26 cellular contexts compared by ENCODE assay signal in the genomic region with DNA sequence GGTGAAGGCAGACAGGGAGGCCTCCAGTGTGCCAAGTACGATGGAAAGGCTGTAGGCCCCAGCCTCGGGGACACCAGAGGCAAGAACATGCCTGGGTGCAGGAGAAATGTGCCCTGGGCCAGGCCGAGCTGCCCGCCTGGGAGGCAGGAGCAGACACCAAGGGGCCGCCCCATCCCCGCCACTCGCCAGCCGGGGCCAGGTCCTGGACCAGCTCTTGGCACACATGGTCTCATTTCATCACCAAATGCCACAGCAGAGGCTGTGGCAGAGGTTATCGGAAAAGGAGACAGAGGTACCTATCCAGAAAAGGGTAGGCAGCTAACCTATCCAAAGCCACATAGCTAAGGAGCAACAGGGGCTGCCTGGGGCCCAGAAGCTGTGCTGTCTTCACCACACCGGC.
"Had no signal": no experiment of that assay in that cellular context is flagged by ENCODE, and none has a peak within 500 bp of the region (broad histone marks: within the 10 kb centered on the region; RNA-seq: fewer than 3 reads in every experiment).

No MANE protein-coding gene starts in this region.

- H3K4me3 Mint-ChIP-seq: activated CD8-positive, alpha-beta T cell treated with anti-CD3 and anti-CD28 coated beads for 36 hours; activated naive CD4-positive, alpha-beta T cell treated with anti-CD3 and anti-CD28 coated beads, Interleukin-2, amount 50 U/mL, for 24 hours had no signal

- H3K27me3 Mint-ChIP-seq: activated CD8-positive, alpha-beta T cell treated with anti-CD3 and anti-CD28 coated beads for 36 hours; activated naive CD4-positive, alpha-beta T cell treated with anti-CD3 and anti-CD28 coated beads, Interleukin-2, amount 50 U/mL, for 24 hours had no signal

- H3K27ac ChIP-seq: SJCRH30, WERI-Rb-1 had no signal

- ATAC-seq: activated CD8-positive, alpha-beta T cell treated with anti-CD3 and anti-CD28 coated beads for 36 hours; Panc1 had no signal

- H3K9me3 Mint-ChIP-seq: activated CD8-positive, alpha-beta T cell treated with anti-CD3 and anti-CD28 coated beads for 36 hours; activated naive CD4-positive, alpha-beta T cell treated with anti-CD3 and anti-CD28 coated beads, Interleukin-2, amount 50 U/mL, for 24 hours had no signal

- H3K36me3 ChIP-seq: SJCRH30, WERI-Rb-1 had no signal

- H3K4me1 Mint-ChIP-seq: activated naive CD4-positive, alpha-beta T cell treated with anti-CD3 and anti-CD28 coated beads, Interleukin-2, amount 50 U/mL, for 24 hours had no signal

- H3K9ac ChIP-seq: SK-N-SH had no signal

- H3K27ac Mint-ChIP-seq: activated CD8-positive, alpha-beta T cell treated with anti-CD3 and anti-CD28 coated beads for 36 hours; activated naive CD4-positive, alpha-beta T cell treated with anti-CD3 and anti-CD28 coated beads, Interleukin-2, amount 50 U/mL, for 24 hours had no signal

- DNase-seq: activated CD4-positive, alpha-beta T cell treated with anti-CD3 and anti-CD28 coated beads for 4 hours; activated CD8-positive, alpha-beta memory T cell treated with anti-CD3 and anti-CD28 coated beads, Interleukin-2, amount 50 U/mL, for 4 hours; activated CD8-positive, alpha-beta T cell treated with anti-CD3 and anti-CD28 coated beads for 36 hours; activated naive CD4-positive, alpha-beta T cell; activated T-cell treated with anti-CD3 and anti-CD28 coated beads, Interleukin-2, amount 50 U/mL, for 1 hour; aorta; KG1; NCI-H1048; NCI-H1694; NCI-H2029; NCI-H2107; NCI-H2171 treated with DMSO at 0.1 percent for 48 hours; NCI-H345; NCI-H510A; NCI-H526 treated with DMSO at 0.1 percent for 48 hours; NCI-H82; NK-92 treated with Interleukin-12 subunit alpha and Interleukin-12 subunit beta, amount 100 ng/mL, for 24 hours; OCI-M1; Right ventricle myocardium superior; RPMI8226; SJCRH30; SK-N-SH; T-helper 1 cell; WERI-Rb-1 had no signal

- H3K4me3 ChIP-seq: SJCRH30 had no signal

- H3K9me3 ChIP-seq: SJCRH30, SK-N-SH had no signal

- H3K4me2 ChIP-seq: SK-N-SH had no signal

- H3K36me3 Mint-ChIP-seq: activated naive CD4-positive, alpha-beta T cell treated with anti-CD3 and anti-CD28 coated beads, Interleukin-2, amount 50 U/mL, for 24 hours had no signal

- H3K27me3 ChIP-seq: SJCRH30 had no signal
